21 cellular contexts compared by ENCODE assay signal in the genomic region with DNA sequence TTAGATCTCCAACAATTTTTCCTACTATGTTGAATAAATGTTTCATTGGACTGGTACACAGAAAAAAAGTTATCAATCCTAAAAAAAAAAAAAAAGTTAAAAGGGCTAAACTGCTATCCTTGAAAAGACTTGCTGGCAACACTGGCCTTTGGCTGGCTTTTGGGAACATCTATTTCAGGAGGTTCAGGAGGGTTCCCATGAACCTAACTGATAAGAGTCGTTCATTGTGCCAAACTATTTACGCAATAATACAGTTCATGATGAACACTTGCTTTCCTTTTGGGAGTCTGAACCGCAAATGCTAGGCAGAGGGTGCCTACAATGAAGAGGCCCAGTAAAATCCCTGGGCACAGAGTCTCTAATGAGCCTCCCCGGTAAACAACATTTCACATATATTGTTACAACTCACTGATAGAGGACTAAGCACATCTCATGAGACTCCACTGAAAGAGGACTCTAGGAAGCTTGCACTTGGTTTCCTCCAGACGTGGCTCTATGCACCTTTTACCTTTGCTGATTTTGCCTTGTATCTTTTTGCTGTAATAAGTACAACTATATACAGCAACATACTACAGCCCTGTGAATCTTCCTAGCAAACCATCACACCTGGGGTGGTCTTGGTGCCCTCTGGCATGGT. TPM values are rescaled to one million over a fixed set of nuclear protein-coding genes. Genes with fewer than 3 reads are reported as not detected.
DNase-seq lines count a peak whose midpoint lies in the region; ATAC-seq, FAIRE-seq and TF ChIP-seq lines count a peak whose summit lies in the region.
"Had no signal": no experiment of that assay in that cellular context is flagged by ENCODE, and none has a peak within 500 bp of the region (broad histone marks: within the 10 kb centered on the region; RNA-seq: fewer than 3 reads in every experiment).

No MANE protein-coding gene starts in this region.

- H4K5ac ChIP-seq in IMR-90 (ENCODE audit: low read depth, low read length): no peak overlapping the region

- H3K9me3 Mint-ChIP-seq in chondrocyte (ENCODE audit: low read depth): no peaks in the 10 kb centered on the region

- no peaks in the 10 kb centered on the region for H3K9me3 ChIP-seq in IMR-90 (ENCODE audit: control insufficient read depth, insufficient read depth, low read length)
- H3K9me3 ChIP-seq in right atrium auricular region: no peaks in the 10 kb centered on the region
- no peaks in the 10 kb centered on the region for H3K9me3 ChIP-seq in ovary
- H3K9me3 ChIP-seq: BLaER1 treated with 17β-estradiol and CSF1 and Interleukin-3, amounts not matched to agents 10 nM and 100 nM had no signal

- no peak overlapping the region for H2AFZ ChIP-seq in IMR-90 (replicated peaks; ENCODE audit: low read length, poor library complexity)

- no peaks in the 10 kb centered on the region for H3K27me3 Mint-ChIP-seq in chondrocyte (ENCODE audit: low read depth)

- 0 out of 2 replicates have a peak, but pooled peaks cover 1% of the 10 kb centered on the region for H3K36me3 ChIP-seq in IMR-90 (ENCODE audit: control insufficient read depth, insufficient read depth, low read length)
- H3K36me3 ChIP-seq in right atrium auricular region: no peaks in the 10 kb centered on the region
- H3K36me3 ChIP-seq in ovary: no peaks in the 10 kb centered on the region
- no peaks in the 10 kb centered on the region for H3K36me3 ChIP-seq in H7 (replicated peaks; ENCODE audit: control insufficient read depth, insufficient read depth, low read length)

- CTCF ChIA-PET in IMR-90 (lab: Yijun Ruan, JAX): no interaction called here

- no peaks in the 10 kb centered on the region for H3K9me1 ChIP-seq in IMR-90 (ENCODE audit: insufficient read depth, low read length)

- no peak overlapping the region for H3K9ac ChIP-seq in IMR-90 (ENCODE audit: low read depth, low read length)
- H3K9ac ChIP-seq: BLaER1 treated with 17β-estradiol and CSF1 and Interleukin-3, amounts not matched to agents 10 nM and 100 nM had no signal

- intact Hi-C loops in IMR-90 (cut with micrococcal nuclease): no loop called here
- intact Hi-C loops in ovary (cut with DNase I): no loop called here

- no peak overlapping the region for H4K91ac ChIP-seq in IMR-90 (ENCODE audit: insufficient read depth, low read depth, low read length)

- H3K4me3 ChIP-seq in IMR-90 (ENCODE audit: insufficient read depth, low read depth, low read length) (no peak overlapping the region), fibroblast of mammary gland (ENCODE audit: control insufficient read depth, low read depth, low read length) (no peak overlapping the region), right atrium auricular region (no peak overlapping the region), ovary (no peak overlapping the region), H7 (ENCODE audit: insufficient read depth, low read depth, low read length) (no peak overlapping the region)
- H3K4me3 ChIP-seq: BLaER1 treated with 17β-estradiol and CSF1 and Interleukin-3, amounts not matched to agents 10 nM and 100 nM; GM12878 had no signal

- no peak for TF ChIP-seq EP300 in ovary (IDR thresholded peaks at IDR 0.05)

- H3K4me2 ChIP-seq in IMR-90 (ENCODE audit: low read depth, low read length): no peak overlapping the region
- H3K4me2 ChIP-seq: BLaER1 treated with 17β-estradiol and CSF1 and Interleukin-3, amounts not matched to agents 10 nM and 100 nM had no signal

- no peak overlapping the region for H3K18ac ChIP-seq in IMR-90 (ENCODE audit: low read depth, low read length)

- H3K27me3 ChIP-seq in IMR-90 (ENCODE audit: control insufficient read depth, insufficient read depth, low read length): no peaks in the 10 kb centered on the region
- no peaks in the 10 kb centered on the region for H3K27me3 ChIP-seq in right atrium auricular region
- H3K27me3 ChIP-seq in ovary: no peaks in the 10 kb centered on the region
- H3K27me3 ChIP-seq in H7 (ENCODE audit: control insufficient read depth, insufficient read depth, low read length): no peaks in the 10 kb centered on the region
- H3K27me3 ChIP-seq: BLaER1 treated with 17β-estradiol and CSF1 and Interleukin-3, amounts not matched to agents 10 nM and 100 nM had no signal

- no peak overlapping the region for H2BK120ac ChIP-seq in IMR-90 (ENCODE audit: low read depth, low read length)

- H2AK5ac ChIP-seq in IMR-90 (ENCODE audit: low read depth, low read length): no peak overlapping the region

- in situ Hi-C loops in IMR-90 (cut with MboI; ENCODE audit: low sequenced_read_pairs): no loop called here

- POLR2A ChIA-PET in IMR-90 (lab: Charles Lee; ENCODE audit: unreplicated experiment): no interaction called here

- H3K27ac Mint-ChIP-seq in chondrocyte (ENCODE audit: unreplicated experiment): no peak overlapping the region

- no peak overlapping the region for H2BK15ac ChIP-seq in IMR-90 (ENCODE audit: low read depth, low read length)

- no peaks in the 10 kb centered on the region for H3K79me1 ChIP-seq in IMR-90 (ENCODE audit: low read depth in 1 of 2, low read length in 2 of 2)

- TF ChIP-seq CTCF in IMR-90 (conservative IDR thresholded peaks at IDR 0.05; ENCODE audit: low read depth, low read length): no peak
- no peak for TF ChIP-seq CTCF in fibroblast of mammary gland (conservative IDR thresholded peaks at IDR 0.05; ENCODE audit: control insufficient read depth, insufficient read depth, low read depth, low read length)
- TF ChIP-seq CTCF in right atrium auricular region (IDR thresholded peaks at IDR 0.05): no peak
- TF ChIP-seq CTCF in ovary (IDR thresholded peaks at IDR 0.05): no peak
- TF ChIP-seq CTCF in chondrocyte (IDR thresholded peaks at IDR 0.05): no peak

- dilution Hi-C loops in IMR-90 (cut with HindIII; ENCODE audit: low sequenced_read_pairs, unreplicated experiment): no loop called here

- no peak overlapping the region for H2BK20ac ChIP-seq in IMR-90 (ENCODE audit: low read depth, low read length)

- TF ChIP-seq POLR2A in IMR-90 (IDR thresholded peaks at IDR 0.05; ENCODE audit: low read depth, low read length) (no peak), ovary (IDR thresholded peaks at IDR 0.05) (no peak)

- peaks cover 6% of the 10 kb centered on the region for H3K36me3 Mint-ChIP-seq in chondrocyte (ENCODE audit: low read depth)

- H2BK5ac ChIP-seq in IMR-90 (ENCODE audit: low read depth, low read length, poor library complexity, severe bottlenecking): no peak overlapping the region

- no peak overlapping the region for H3K14ac ChIP-seq in IMR-90 (replicated peaks; ENCODE audit: low read depth, low read length)

- no peak overlapping the region for H2AK9ac ChIP-seq in IMR-90 (replicated peaks; ENCODE audit: low read depth, low read length, poor library complexity)

- no peaks in the 10 kb centered on the region for H3K4me1 Mint-ChIP-seq in chondrocyte (ENCODE audit: low read depth)

- H3K4me1 ChIP-seq in IMR-90 (ENCODE audit: control insufficient read depth, insufficient read depth, low read length) (no peaks in the 10 kb centered on the region), right atrium auricular region (peaks cover 0 to 15% of the 10 kb centered on the region in 2 donors), ovary (ENCODE audit: insufficient read depth) (peaks cover 6% of the 10 kb centered on the region)
- H3K4me1 ChIP-seq: BLaER1 treated with 17β-estradiol and CSF1 and Interleukin-3, amounts not matched to agents 10 nM and 100 nM had no signal

- TF ChIP-seq RAD21 in IMR-90 (IDR thresholded peaks at IDR 0.05; ENCODE audit: low read length): no peak

- H3K23ac ChIP-seq in IMR-90 (ENCODE audit: low read depth, low read length): no peak overlapping the region

- no peak overlapping the region for H3K56ac ChIP-seq in IMR-90 (ENCODE audit: extremely low read depth, insufficient read depth, low read length)

- DNase-seq in IMR-90 (no peak), fibroblast of mammary gland (ENCODE audit: low read depth) (peak; percentile 2), right atrium auricular region (ENCODE audit: low spot score) (no peak), ovary (peak; percentile 29 to 73 (median 57)), chondrocyte (ENCODE audit: low spot score) (no peak), GM19239 (ENCODE audit: insufficient read length, low spot score) (no peak), retina (no peak), H7 (no peak)
- DNase-seq: DND-41, MV-4-11, NCI-H1417 treated with DMSO at 0.1 percent for 48 hours, NCI-H2029, NCI-H2171, NCI-H446, NCI-H69 had no signal

- no peaks in the 10 kb centered on the region for H4K20me1 ChIP-seq in IMR-90 (ENCODE audit: insufficient read depth, low read length)
- H4K20me1 ChIP-seq: BLaER1 treated with 17β-estradiol and CSF1 and Interleukin-3, amounts not matched to agents 10 nM and 100 nM had no signal

- no peak for FAIRE-seq in GM19239 (lab: Jason Lieb, UNC)
- FAIRE-seq: G401.6, GM12878, HTR-8/SVneo had no signal

- no peak overlapping the region for H3K4me3 Mint-ChIP-seq in chondrocyte (ENCODE audit: unreplicated experiment)

- no peak overlapping the region for H3K4ac ChIP-seq in IMR-90 (ENCODE audit: low read depth, low read length)

- H3K27ac ChIP-seq in IMR-90 (ENCODE audit: insufficient read depth, low read length): no peak overlapping the region
- H3K27ac ChIP-seq in right atrium auricular region: peak overlapping the region; percentile 65 to 82
- no peak overlapping the region for H3K27ac ChIP-seq in ovary
- H3K27ac ChIP-seq: BLaER1 treated with 17β-estradiol and CSF1 and Interleukin-3, amounts not matched to agents 10 nM and 100 nM; HL-60 had no signal

- 71% methylated on average over 4 of the region's 5 CpGs; no CpG with 5 or more reads in 1 of the 2 experiments for WGBS in IMR-90 (ENCODE audit: extremely low coverage in 2 of 2, insufficient read length in 1 of 2), 2 experiments
- WGBS in ovary, 3 donors: 56 to 67% (median 57%) methylated on average over 5 of the region's 5 CpGs

- no TSS peak for BruUV-seq in IMR-90 (replicated peaks; lab: Mats Ljungman, UMichigan)

- H4K8ac ChIP-seq in IMR-90 (ENCODE audit: low read depth in 2 of 2, low read length in 2 of 2): no peak overlapping the region

- no peak for ATAC-seq in IMR-90 (ENCODE audit: low read depth)
- ATAC-seq: GM12878, HCT116 had no signal

TF ChIP-seq in IMR-90, 13 proteins besides CTCF, POLR2A, EP300 and RAD21 (continues in another document):
- TF ChIP-seq RFX5 (IDR thresholded peaks at IDR 0.05; ENCODE audit: low read depth, low read length) (no peak), MAZ (IDR thresholded peaks at IDR 0.05; ENCODE audit: borderline replicate concordance, low read depth, low read length) (no peak), MXI1 (IDR thresholded peaks at IDR 0.05; ENCODE audit: borderline replicate concordance, low read depth, low read length) (no peak), CEBPB (IDR thresholded peaks at IDR 0.05; ENCODE audit: low read depth, low read length) (peak; percentile 45)

RNA-seq across cellular contexts. Expression of a gene that starts 45.0 kb away (rescaled TPM):
- total RNA-seq in IMR-90 (2012; rRNA removed) (3.4 and 5.0 TPM in 2 replicates), right atrium auricular region (10 to 100 TPM; 10.3 to 17.4 TPM), ovary (10 to 100 TPM; 12.1 to 21.9 (median 15.2) TPM), chondrocyte (8.7 to 9.6 TPM (median 9.4 TPM) in 3 replicates)
- polyA plus RNA-seq in IMR-90 (2012; rRNA removed) (2.0 and 2.2 TPM in 2 replicates), ovary (1 to 10 TPM; 4.4 to 7.1 TPM)
- 0.25 and 0.67 TPM in 2 replicates for polyA plus RNA-seq in IMR-90 (2012; cell fraction: cytosol; rRNA removed)
- polyA plus RNA-seq in IMR-90 (2012; cell fraction: nucleus; rRNA removed; ENCODE audit: low replicate concordance): 0.88 and 2.1 TPM in 2 replicates
- 8.0 and 13.6 TPM in 2 replicates for total RNA-seq in H7 (2014; rRNA removed; shearing (Covaris generic))

Comparison
In these comparisons a context has a peak if more than half of its experiments do, and no peak if none do; other contexts are left out.
1. DNase-seq: peak in fibroblast of mammary gland (single experiment) and ovary (5 of 5); none in IMR-90 (single experiment), right atrium auricular region (single experiment), chondrocyte (single experiment), GM19239 (single experiment), retina (single experiment) and H7 (single experiment).
2. H3K27ac ChIP-seq: peak in right atrium auricular region (2 of 2); none in IMR-90 (single experiment) and ovary (0 of 2).